In the genomic region with DNA sequence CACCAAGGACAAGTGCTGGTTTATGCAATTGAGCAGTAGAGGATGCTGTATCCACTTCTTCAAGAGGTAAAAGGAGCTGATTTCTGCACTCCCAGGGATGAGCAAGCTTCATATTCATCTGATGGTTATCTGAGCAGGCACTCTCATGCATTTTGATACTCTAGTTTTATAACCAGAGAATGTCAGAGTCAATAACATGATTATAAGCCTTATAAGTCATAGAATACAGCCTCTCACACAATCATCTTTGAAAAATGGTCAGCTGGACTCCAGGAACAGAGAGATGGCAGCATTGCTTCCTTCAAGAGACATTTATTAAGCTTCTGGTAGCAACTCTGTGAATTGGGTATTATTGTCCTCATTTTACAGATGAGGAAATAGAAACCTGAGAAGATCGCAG, we compare ENCODE assay signal across 19 cellular contexts.
DNase-seq lines count a peak whose midpoint lies in the region; ATAC-seq and TF ChIP-seq lines count a peak whose summit lies in the region.
"Had no signal": no experiment of that assay in that cellular context is flagged by ENCODE, and none has a peak within 500 bp of the region (broad histone marks: within the 10 kb centered on the region; RNA-seq: fewer than 3 reads in every experiment).

No MANE protein-coding gene starts in this region.

- H3K4me3 ChIP-seq in heart left ventricle (no peak overlapping the region), tibial artery (no peak overlapping the region)
- H3K4me3 ChIP-seq: thoracic aorta had no signal

- H3K27me3 ChIP-seq in heart left ventricle = no peaks in the 10 kb centered on the region
- H3K27me3 ChIP-seq in tibial artery = no peaks in the 10 kb centered on the region

- H3K4me1 ChIP-seq in heart left ventricle (peaks cover 3 to 84% (median 58%) of the 10 kb centered on the region in 12 donors), tibial artery (peaks cover 0 to 54% (median 19%) of the 10 kb centered on the region in 4 donors)

- no peak overlapping the region for H3K27ac Mint-ChIP-seq in glutamatergic neuron (ENCODE audit: unreplicated experiment)
- H3K27ac Mint-ChIP-seq: activated naive CD8-positive, alpha-beta T cell treated with anti-CD3 and anti-CD28 coated beads, Interleukin-2, amount 10 ng/mL, durations not matched to agents 7 days and 5 days; naive B cell had no signal

- no peaks in the 10 kb centered on the region for H3K27me3 Mint-ChIP-seq in glutamatergic neuron (ENCODE audit: unreplicated experiment)
- H3K27me3 Mint-ChIP-seq: activated naive CD8-positive, alpha-beta T cell treated with anti-CD3 and anti-CD28 coated beads, Interleukin-2, amount 10 ng/mL, durations not matched to agents 7 days and 5 days; naive B cell had no signal

- intact Hi-C loops in heart left ventricle (cut with DNase I) = loop anchor here in 2 of 10 donors (10.0 kb wide), 2 partner anchors 160 to 170 kb away; partner anchors contain the start of gene SLC8A1 (in 1 of the 2)
- intact Hi-C loops in left ventricle myocardium superior (cut with micrococcal nuclease) = no loop called here
- intact Hi-C loops in tibial artery (cut with DNase I; ENCODE audit: low total_unique reads) = loop anchor here (5.0 to 10.0 kb wide), 2 partner anchors 42 to 170 kb away; partner anchors contain the start of gene SLC8A1

- no peaks in the 10 kb centered on the region for H3K9me3 ChIP-seq in heart left ventricle
- no peaks in the 10 kb centered on the region for H3K9me3 ChIP-seq in tibial artery
- H3K9me3 ChIP-seq: thoracic aorta had no signal

- in situ Hi-C loops in SK-MEL-5 (cut with HindIII; ENCODE audit: low pct_unique_long_range_greater_than_20kb, low sequenced_read_pairs) = no loop called here

- peaks cover 2% of the 10 kb centered on the region for H3K4me1 Mint-ChIP-seq in glutamatergic neuron (ENCODE audit: low read depth, unreplicated experiment)
- H3K4me1 Mint-ChIP-seq: activated naive CD8-positive, alpha-beta T cell treated with anti-CD3 and anti-CD28 coated beads, Interleukin-2, amount 10 ng/mL, durations not matched to agents 7 days and 5 days had no signal

- TF ChIP-seq POLR2A in heart left ventricle (IDR thresholded peaks at IDR 0.05) = no peak

- no peak overlapping the region for H3K4me3 Mint-ChIP-seq in glutamatergic neuron (ENCODE audit: unreplicated experiment)
- H3K4me3 Mint-ChIP-seq: activated naive CD8-positive, alpha-beta T cell treated with anti-CD3 and anti-CD28 coated beads, Interleukin-2, amount 10 ng/mL, durations not matched to agents 7 days and 5 days; naive B cell had no signal

- TF ChIP-seq CTCF in heart left ventricle (IDR thresholded peaks at IDR 0.05) = peak in 9 of 12 donors; percentile 9 to 49 (median 34)
- TF ChIP-seq CTCF in tibial artery (IDR thresholded peaks at IDR 0.05) = peak; percentile 38 to 53
- no peak for TF ChIP-seq CTCF in glutamatergic neuron (IDR thresholded peaks at IDR 0.05; ENCODE audit: partially characterized antibody, unreplicated experiment)

- ATAC-seq in heart left ventricle (no peak), left ventricle myocardium superior (no peak)

- DNase-seq in heart left ventricle (no peak), left ventricle myocardium superior (no peak), SK-MEL-5 (ENCODE audit: low read depth, low spot score) (peak; percentile 76), fibroblast of peridontal ligament (ENCODE audit: extremely low read depth) (peak; percentile 72), tibial artery (no peak), mucosa of gallbladder (ENCODE audit: low spot score) (no peak), glutamatergic neuron (no peak), UCSD-AML1 (lab: John Stamatoyannopoulos, UW; ENCODE audit: unreplicated experiment) (no peak)
- DNase-seq: activated CD4-positive, alpha-beta T cell treated with anti-CD3 and anti-CD28 coated beads, Interleukin-2, amount 50 U/mL, for 1 hour; activated naive CD8-positive, alpha-beta T cell treated with anti-CD3 and anti-CD28 coated beads, Interleukin-2, amount 10 ng/mL, durations not matched to agents 7 days and 5 days; activated T-cell treated with anti-CD3 and anti-CD28 coated beads, Interleukin-2, amount 50 U/mL, for 1 hour; left cardiac atrium; naive B cell; NCI-H1930; SHP77; stimulated activated CD4-positive, alpha-beta T cell treated with anti-CD3 and anti-CD28 coated beads, Interleukin-2, amount 100 ng/mL, for 24 hours; T1000 had no signal

- H3K36me3 ChIP-seq in heart left ventricle (no peaks in the 10 kb centered on the region), tibial artery (no peaks in the 10 kb centered on the region)
- H3K36me3 ChIP-seq: thoracic aorta had no signal

- 71 to 89% (median 76%) methylated on average over 1 of the region's 1 CpG for WGBS in heart left ventricle, 4 donors

- H3K27ac ChIP-seq in heart left ventricle (peak overlapping the region in 5 of 12 donors; percentile 3 to 64 (median 45)), tibial artery (peak overlapping the region; percentile 29 to 48)
- H3K27ac ChIP-seq: epithelial cell of prostate, thoracic aorta had no signal

- no peaks in the 10 kb centered on the region for H3K9me3 Mint-ChIP-seq in glutamatergic neuron (ENCODE audit: unreplicated experiment)
- H3K9me3 Mint-ChIP-seq: activated naive CD8-positive, alpha-beta T cell treated with anti-CD3 and anti-CD28 coated beads, Interleukin-2, amount 10 ng/mL, durations not matched to agents 7 days and 5 days; naive B cell had no signal

- no peaks in the 10 kb centered on the region for H3K36me3 Mint-ChIP-seq in glutamatergic neuron (ENCODE audit: unreplicated experiment)
- H3K36me3 Mint-ChIP-seq: activated naive CD8-positive, alpha-beta T cell treated with anti-CD3 and anti-CD28 coated beads, Interleukin-2, amount 10 ng/mL, durations not matched to agents 7 days and 5 days; naive B cell had no signal

Comparison
In these comparisons a context has a peak if more than half of its experiments do, and no peak if none do; other contexts are left out.
1. DNase-seq: peak in SK-MEL-5 (single experiment) and fibroblast of peridontal ligament (single experiment); none in heart left ventricle (0 of 5), left ventricle myocardium superior (single experiment), tibial artery (0 of 2), mucosa of gallbladder (single experiment), glutamatergic neuron (single experiment) and UCSD-AML1 (single experiment).